Comparison of ENCODE assay signal across 31 cellular contexts in the genomic region with DNA sequence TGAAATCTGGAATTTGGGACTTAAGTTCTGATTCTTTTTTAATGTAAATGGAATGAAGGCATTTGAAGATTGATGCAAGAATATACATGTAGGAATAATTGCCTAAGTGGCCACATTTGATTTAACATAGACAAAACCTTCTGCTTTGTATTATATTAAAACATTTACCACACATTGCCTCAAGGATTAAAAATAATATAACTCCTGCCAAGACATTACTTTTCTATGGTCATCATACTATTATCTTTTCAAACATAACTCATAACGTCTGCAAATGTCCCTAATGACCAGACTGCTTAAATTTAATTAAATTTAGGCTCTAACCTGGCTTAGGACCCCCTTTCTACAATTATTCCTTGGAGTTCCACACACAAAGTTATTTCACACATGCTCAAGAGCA.
"Had no signal": no experiment of that assay in that cellular context is flagged by ENCODE, and none has a peak within 500 bp of the region (broad histone marks: within the 10 kb centered on the region; RNA-seq: fewer than 3 reads in every experiment).

No MANE protein-coding gene starts in this region.

- H3K36me3 ChIP-seq: brain microvascular endothelial cell had no signal

- ATAC-seq: activated CD4-positive, alpha-beta T cell treated with anti-CD3 and anti-CD28 coated beads for 36 hours; activated CD8-positive, alpha-beta memory T cell treated with anti-CD3 and anti-CD28 coated beads, Interleukin-2, amount 10 ng/mL, durations not matched to agents 7 days and 5 days; activated CD8-positive, alpha-beta T cell treated with anti-CD3 and anti-CD28 coated beads, Interleukin-2, amount 10 ng/mL, durations not matched to agents 7 days and 5 days; activated naive CD4-positive, alpha-beta T cell treated with anti-CD3 and anti-CD28 coated beads, Interleukin-2, amount 50 U/mL, for 72 hours; esophagus mucosa; T-helper 17 cell had no signal

- FAIRE-seq: astrocyte, bronchial epithelial cell, frontal cortex had no signal

- DNase-seq: activated CD4-positive, alpha-beta memory T cell treated with anti-CD3 and anti-CD28 coated beads for 36 hours; activated CD4-positive, alpha-beta T cell treated with anti-CD3 and anti-CD28 coated beads for 36 hours; activated CD4-positive, alpha-beta T cell treated with anti-CD3 and anti-CD28 coated beads, Interleukin-2, amount 10 ng/mL, durations not matched to agents 24 days and 14 days; activated CD4-positive, CD25-positive, alpha-beta regulatory T cell; activated CD4-positive, CD25-positive, alpha-beta regulatory T cell treated with anti-CD3 and anti-CD28 coated beads, Interleukin-2, amount 50 U/mL, for 72 hours; activated CD8-positive, alpha-beta memory T cell treated with anti-CD3 and anti-CD28 coated beads, Interleukin-2, amount 10 ng/mL, durations not matched to agents 7 days and 5 days; activated CD8-positive, alpha-beta memory T cell treated with anti-CD3 and anti-CD28 coated beads, Interleukin-2, amount 50 U/mL, for 4 hours; activated CD8-positive, alpha-beta T cell treated with anti-CD3 and anti-CD28 coated beads, Interleukin-2, amount 10 ng/mL, durations not matched to agents 7 days and 5 days; activated gamma-delta T cell; activated naive CD4-positive, alpha-beta T cell; activated naive CD4-positive, alpha-beta T cell treated with anti-CD3 and anti-CD28 coated beads, Interleukin-2, amount 10 ng/mL, durations not matched to agents 7 days and 5 days; activated naive CD8-positive, alpha-beta T cell treated with anti-CD3 and anti-CD28 coated beads, Interleukin-2, amount 10 ng/mL, durations not matched to agents 7 days and 5 days; activated T-cell treated with anti-CD3 and anti-CD28 coated beads, Interleukin-2, amount 50 U/mL, for 1 hour; activated T-cell treated with anti-CD3 and anti-CD28 coated beads, Interleukin-2, amount 50 U/mL, for 48 hours; amniotic stem cell; anterior cingulate cortex; brain microvascular endothelial cell; dorsolateral prefrontal cortex; effector memory CD4-positive, alpha-beta T cell; endodermal cell; foreskin fibroblast; head of caudate nucleus; T-helper 1 cell; T-helper 17 cell; T1000 had no signal

- H3K27me3 ChIP-seq: brain microvascular endothelial cell, dorsolateral prefrontal cortex had no signal

- H3K4me3 ChIP-seq: coronary artery, dorsolateral prefrontal cortex had no signal

- H3K27ac ChIP-seq: brain microvascular endothelial cell, coronary artery, dorsolateral prefrontal cortex had no signal
